10 cellular contexts compared by ENCODE assay signal in genomic region chr4:41143721-41144379, GRCh38.
DNase-seq lines count a peak whose midpoint lies in the region; ATAC-seq and TF ChIP-seq lines count a peak whose summit lies in the region.
"Had no signal": no experiment of that assay in that cellular context is flagged by ENCODE, and none has a peak within 500 bp of the region (broad histone marks: within the 10 kb centered on the region; RNA-seq: fewer than 3 reads in every experiment).

No MANE protein-coding gene starts in this region.

- in situ Hi-C loops in KBM-7 (cut with MboI; ENCODE audit: low pct_unique_long_range_greater_than_20kb, low sequenced_read_pairs), result no loop called here

- no peak for TF ChIP-seq CTCF in heart left ventricle (IDR thresholded peaks at IDR 0.05)
- TF ChIP-seq CTCF in omental fat pad (IDR thresholded peaks at IDR 0.05), result no peak

- intact Hi-C loops in heart left ventricle (cut with DNase I), result loop anchor here in 5 of 10 donors (5.0 to 10.0 kb wide), 4 partner anchors 51 to 68 kb away; partner anchors contain the start of gene APBB2 (in 1 of the 5)

- H3K4me3 ChIP-seq in heart left ventricle, result peak overlapping the region in 4 of 12 donors; percentile 8 to 32 (median 24)

- peak overlapping the region; percentile 56 to 89 (median 72) for H3K27ac ChIP-seq in heart left ventricle

- ATAC-seq in heart left ventricle (peak in 3 of 4 donors; percentile 29 to 46 (median 36)), omental fat pad (ENCODE audit: low FRiP score) (no peak)

- no peaks in the 10 kb centered on the region for H3K36me3 ChIP-seq in heart left ventricle

- peaks cover 0 to 3% (median 0%) of the 10 kb centered on the region in 12 donors for H3K9me3 ChIP-seq in heart left ventricle

- 47 to 53% (median 51%) methylated on average over 6 of the region's 6 CpGs for WGBS in heart left ventricle, 4 donors

- no peaks in the 10 kb centered on the region for H3K27me3 ChIP-seq in heart left ventricle

- peak; percentile 49 for DNase-seq in ELR (ENCODE audit: low read depth)
- peak; percentile 61 for DNase-seq in astrocyte of the hippocampus (ENCODE audit: low read depth, low spot score)
- DNase-seq in heart left ventricle, result no peak
- peak; percentile 44 for DNase-seq in renal cortical epithelial cell (ENCODE audit: low read depth)
- DNase-seq in omental fat pad (ENCODE audit: low spot score), result no peak
- no peak for DNase-seq in T-helper 1 cell
- DNase-seq in HPDE6-E6E7 (ENCODE audit: extremely low spot score), result no peak
- DNase-seq in KBM-7, result no peak
- DNase-seq: CD4-positive, CD25-positive, alpha-beta regulatory T cell; NCI-H2081 had no signal

- peaks cover 0 to 69% (median 36%) of the 10 kb centered on the region in 12 donors for H3K4me1 ChIP-seq in heart left ventricle

- TF ChIP-seq POLR2A in heart left ventricle (IDR thresholded peaks at IDR 0.05), result no peak

Comparison
In these comparisons a context has a peak if more than half of its experiments do, and no peak if none do; other contexts are left out.
1. DNase-seq: peak in ELR (single experiment), astrocyte of the hippocampus (single experiment) and renal cortical epithelial cell (single experiment); none in heart left ventricle (0 of 5), omental fat pad (single experiment), T-helper 1 cell (0 of 5), HPDE6-E6E7 (single experiment) and KBM-7 (single experiment).